In genomic region chr14:32201196-32201815, GRCh38 we compare ENCODE assay signal across 1 cellular context.
TF ChIP-seq lines count a peak whose summit lies in the region.

No MANE protein-coding gene starts in this region.

TF ChIP-seq in A549, 52 proteins besides CTCF, POLR2A, EP300 and RAD21 (continued from another document):
- TF ChIP-seq HMGXB4 (CRISPR knock-in tag; IDR thresholded peaks at IDR 0.05; ENCODE audit: borderline replicate concordance) (no peak), E2F6 (IDR thresholded peaks at IDR 0.05; ENCODE audit: borderline replicate concordance, low read depth) (peak; percentile 61; the same call in 1 of the 2 replicates), USF2 (IDR thresholded peaks at IDR 0.05) (0 out of 2 replicates have a peak, but pooled peaks have one; percentile 4), FOSB (CRISPR knock-in tag; IDR thresholded peaks at IDR 0.05) (no peak), MAX (IDR thresholded peaks at IDR 0.05) (peak; percentile 37; the same call in 1 of the 2 replicates), HOXB13 (CRISPR knock-in tag; IDR thresholded peaks at IDR 0.05; ENCODE audit: low read depth) (no peak), TFCP2L1 (CRISPR knock-in tag; IDR thresholded peaks at IDR 0.05) (no peak), SMC3 (IDR thresholded peaks at IDR 0.05) (peak; percentile 11; the same call in 1 of the 3 replicates), EHMT2 (IDR thresholded peaks at IDR 0.05; ENCODE audit: low read depth) (no peak), SREBF2 (IDR thresholded peaks at IDR 0.05) (no peak), RARB (CRISPR knock-in tag; IDR thresholded peaks at IDR 0.05) (no peak), PHF8 (IDR thresholded peaks at IDR 0.05; ENCODE audit: borderline replicate concordance, low read depth) (peak; percentile 70), HDAC2 (IDR thresholded peaks at IDR 0.05) (no peak), HES2 (IDR thresholded peaks at IDR 0.05) (no peak), ZSCAN20 (CRISPR knock-in tag; IDR thresholded peaks at IDR 0.05) (no peak), CHD2 (IDR thresholded peaks at IDR 0.05; ENCODE audit: low read length, partially characterized antibody) (no peak), GATA3 (IDR thresholded peaks at IDR 0.05; ENCODE audit: borderline replicate concordance) (no peak)
